Comparison of ENCODE assay signal across 8 cellular contexts in the genomic region with DNA sequence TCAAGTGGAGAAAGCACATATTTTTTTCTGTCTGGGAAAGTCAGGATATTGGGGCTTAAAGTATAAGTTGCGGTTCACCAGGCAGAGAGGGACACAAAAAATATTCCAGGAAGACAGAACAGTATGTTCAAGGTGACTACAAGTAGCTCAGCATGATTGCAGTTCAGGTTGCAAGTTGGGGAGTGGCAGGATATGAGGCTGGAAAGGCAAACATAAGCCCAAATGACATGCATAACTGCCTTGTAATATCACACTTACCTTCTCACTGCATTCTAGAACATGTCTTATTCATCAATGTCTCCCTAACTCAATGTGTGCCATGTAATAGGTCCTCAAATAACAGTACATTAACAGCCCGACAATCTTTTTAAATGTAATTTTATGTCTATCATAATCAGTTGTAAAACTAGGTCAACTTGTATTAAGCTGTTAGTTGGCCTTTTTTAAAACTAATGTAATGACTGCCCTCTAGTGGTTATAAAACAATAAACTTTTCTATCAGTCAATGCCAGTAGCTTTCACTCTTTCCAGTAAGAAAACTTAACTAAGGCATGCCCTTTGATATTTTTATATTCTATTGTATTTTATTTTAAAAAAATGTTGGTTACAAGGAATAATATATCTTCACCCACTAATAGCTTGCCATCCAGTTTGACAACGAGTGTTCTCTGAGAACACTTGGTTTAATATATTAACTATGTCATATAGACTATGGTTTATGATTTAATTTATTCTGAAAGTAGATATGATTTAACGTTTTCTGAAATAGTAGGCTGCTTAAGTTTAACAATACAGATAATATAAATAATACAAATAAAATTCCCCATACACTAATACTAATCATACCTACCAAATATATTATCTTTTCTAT. TPM values are rescaled to one million over a fixed set of nuclear protein-coding genes. Genes with fewer than 3 reads are reported as not detected.
DNase-seq lines count a peak whose midpoint lies in the region; FAIRE-seq and TF ChIP-seq lines count a peak whose summit lies in the region.

No MANE protein-coding gene starts in this region.

- FAIRE-seq in D721Med (lab: Jason Lieb, UNC) = peak; percentile 79

- TF ChIP-seq CTCF in D721Med (IDR thresholded peaks at IDR 0.05; ENCODE audit: insufficient read depth, missing control alignments) = peak; percentile 64
- TF ChIP-seq CTCF in GM20000 (IDR thresholded peaks at IDR 0.05; ENCODE audit: extremely low read depth, missing control alignments) = peak; percentile 41
- TF ChIP-seq CTCF in coronary artery (IDR thresholded peaks at IDR 0.05) = no peak

- peak overlapping the region in 1 of 2 donors; percentile 18 for H3K27ac ChIP-seq in coronary artery

- H3K4me3 ChIP-seq in coronary artery = no peak overlapping the region

- DNase-seq in D721Med (ENCODE audit: insufficient read length, low spot score) (no peak), GM20000 (ENCODE audit: low spot score) (peak; percentile 44), HT-29 (ENCODE audit: low spot score) (peak; percentile 93), NOMO-1 treated with DMSO at 0.1 percent for 48 hours (lab: John Stamatoyannopoulos, UW; ENCODE audit: unreplicated experiment) (peak; percentile 55), dedifferentiated amniotic fluid mesenchymal stem cell (ENCODE audit: extremely low spot score) (peak; percentile 70), midbrain (lab: John Stamatoyannopoulos, UW) (peak; percentile 42), coronary artery (ENCODE audit: low spot score) (no peak), D341Med (ENCODE audit: low spot score) (no peak)

RNA-seq across cellular contexts. Expression of gene CFAP300, which starts 39.4 kb away (rescaled TPM):
- total RNA-seq in HT-29 (2014; rRNA removed; shearing (Covaris generic)) = 3.8 and 7.4 TPM in 2 replicates

Comparison
In these comparisons a context has a peak if more than half of its experiments do, and no peak if none do; other contexts are left out.
1. DNase-seq: peak in GM20000 (single experiment), HT-29 (single experiment), NOMO-1 treated with DMSO at 0.1 percent for 48 hours (single experiment), dedifferentiated amniotic fluid mesenchymal stem cell (single experiment) and midbrain (single experiment); none in D721Med (single experiment), coronary artery (single experiment) and D341Med (single experiment).